ENCODE assay signal across 13 cellular contexts in the genomic region with DNA sequence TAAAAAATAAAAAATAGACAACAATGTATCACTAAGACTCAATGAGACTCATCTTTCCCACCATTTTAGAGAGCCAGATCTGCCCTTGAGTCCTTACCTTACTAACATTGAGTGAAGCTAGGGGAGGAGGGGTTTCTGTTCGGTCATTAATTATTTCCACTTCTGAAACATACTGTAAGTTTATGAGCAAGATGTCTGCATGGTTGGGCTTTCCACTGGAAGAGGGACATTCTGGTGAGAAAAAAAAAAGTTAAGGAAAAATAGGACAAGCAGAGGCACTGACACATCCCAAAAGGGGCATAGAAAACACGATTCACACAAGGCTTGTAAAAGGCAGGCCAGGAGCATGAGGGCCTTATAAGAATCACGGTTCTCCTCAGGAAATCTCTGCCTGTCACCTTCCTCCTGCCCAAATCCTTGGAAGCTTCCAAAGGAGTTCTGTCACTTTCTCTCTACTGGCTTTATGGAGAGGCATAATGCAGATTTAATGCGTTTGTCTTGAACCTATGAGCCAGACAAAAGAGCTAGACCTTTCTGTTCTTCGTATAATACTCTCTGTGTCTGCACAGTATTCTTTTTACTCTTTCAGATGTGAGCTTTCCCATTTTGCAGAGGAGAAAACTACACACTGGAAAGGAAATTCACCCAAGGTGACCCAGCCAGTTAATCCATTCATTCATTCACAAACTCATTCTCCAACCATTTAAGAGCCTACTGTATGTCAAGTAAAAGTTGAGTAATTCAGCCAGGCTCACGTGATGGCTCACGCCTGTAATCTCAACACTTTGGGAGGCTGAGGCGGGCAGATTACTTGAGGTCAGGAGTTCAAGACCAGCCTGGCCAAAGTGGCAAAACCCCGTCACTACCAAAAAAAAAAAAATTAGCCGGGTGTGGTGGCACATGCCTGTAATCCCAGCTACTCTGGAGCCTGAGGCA. TPM values are rescaled to one million over a fixed set of nuclear protein-coding genes. Genes with fewer than 3 reads are reported as not detected.
DNase-seq lines count a peak whose midpoint lies in the region; ATAC-seq and TF ChIP-seq lines count a peak whose summit lies in the region.
"Had no signal": no experiment of that assay in that cellular context is flagged by ENCODE, and none has a peak within 500 bp of the region (broad histone marks: within the 10 kb centered on the region; RNA-seq: fewer than 3 reads in every experiment).

No MANE protein-coding gene starts in this region.

- H3K27ac Mint-ChIP-seq in CD14-positive monocyte = peak overlapping the region in 5 of 7 donors; percentile 25 to 42 (median 34)
- H3K27ac Mint-ChIP-seq in activated CD8-positive, alpha-beta T cell treated with anti-CD3 and anti-CD28 coated beads, Interleukin-2, amount 10 ng/mL, durations not matched to agents 7 days and 5 days = peak overlapping the region; percentile 19

- no CpG with 5 or more reads among the region's 10 CpGs for WGBS in mesendoderm (ENCODE audit: extremely low coverage, insufficient coverage, low lambda C conversion rate)
- WGBS in body of pancreas, 2 donors = 59 to 61% methylated on average over 10 of the region's 10 CpGs

- H3K36me3 Mint-ChIP-seq in CD14-positive monocyte = peaks cover 39 to 52% of the 10 kb centered on the region in 2 donors
- peaks cover 44% of the 10 kb centered on the region for H3K36me3 Mint-ChIP-seq in activated CD8-positive, alpha-beta T cell treated with anti-CD3 and anti-CD28 coated beads, Interleukin-2, amount 10 ng/mL, durations not matched to agents 7 days and 5 days (ENCODE audit: low read depth)

- ATAC-seq in activated CD8-positive, alpha-beta T cell treated with anti-CD3 and anti-CD28 coated beads, Interleukin-2, amount 10 ng/mL, durations not matched to agents 7 days and 5 days = no peak
- no peak for ATAC-seq in body of pancreas
- ATAC-seq: sciatic nerve had no signal

- no peak overlapping the region for H2BK5ac ChIP-seq in mesendoderm (ENCODE audit: low read length)

- H4K5ac ChIP-seq in mesendoderm (ENCODE audit: low read length) = no peak overlapping the region

- no peak overlapping the region for H4K8ac ChIP-seq in mesendoderm (ENCODE audit: low read depth, low read length)

- TF ChIP-seq CTCF in CD14-positive monocyte (IDR thresholded peaks at IDR 0.05) = no peak
- TF ChIP-seq CTCF in body of pancreas (IDR thresholded peaks at IDR 0.05) = no peak

- peak overlapping the region; percentile 25 for H3K56ac ChIP-seq in mesendoderm (ENCODE audit: low read length)

- TF ChIP-seq POLR2A in body of pancreas (IDR thresholded peaks at IDR 0.05) = no peak

- H3K4me3 Mint-ChIP-seq in CD14-positive monocyte = no peak overlapping the region
- peak overlapping the region; percentile 23 for H3K4me3 Mint-ChIP-seq in activated CD8-positive, alpha-beta T cell treated with anti-CD3 and anti-CD28 coated beads, Interleukin-2, amount 10 ng/mL, durations not matched to agents 7 days and 5 days

- no peak overlapping the region for H2BK15ac ChIP-seq in mesendoderm (replicated peaks; ENCODE audit: low read depth)

- H3K4me1 Mint-ChIP-seq in CD14-positive monocyte = peaks cover 26% of the 10 kb centered on the region
- H3K4me1 Mint-ChIP-seq in activated CD8-positive, alpha-beta T cell treated with anti-CD3 and anti-CD28 coated beads, Interleukin-2, amount 10 ng/mL, durations not matched to agents 7 days and 5 days (ENCODE audit: low read depth) = peaks cover 48% of the 10 kb centered on the region

- H3K4me2 ChIP-seq in mesendoderm (ENCODE audit: low read length) = no peak overlapping the region

- H3K4me3 ChIP-seq in HAP-1 (peak overlapping the region; percentile 91), mesendoderm (ENCODE audit: low read length) (no peak overlapping the region), body of pancreas (no peak overlapping the region)
- H3K4me3 ChIP-seq: esophagus squamous epithelium, thyroid gland had no signal

- DNase-seq in CD14-positive monocyte (ENCODE audit: low spot score) (no peak), HAP-1 (ENCODE audit: low spot score in 2 of 2) (peak; percentile 44 to 54), mesendoderm (no peak), body of pancreas (no peak), DMS153 (lab: John Stamatoyannopoulos, UW) (no peak), SIG-M5 treated with dmso at 0.1 percent for 504 hours (lab: John Stamatoyannopoulos, UW; ENCODE audit: unreplicated experiment) (no peak)
- no peak for DNase-seq in activated CD8-positive, alpha-beta T cell treated with anti-CD3 and anti-CD28 coated beads, Interleukin-2, amount 10 ng/mL, durations not matched to agents 7 days and 5 days
- DNase-seq in stimulated activated CD4-positive, alpha-beta T cell treated with anti-CD3 and anti-CD28 coated beads, Interleukin-4, amount 100 ng/mL, for 24 hours = no peak
- DNase-seq: esophagus squamous epithelium, NCI-H1092, RPMI8226, thyroid gland had no signal

- no peaks in the 10 kb centered on the region for H3K9me3 Mint-ChIP-seq in CD14-positive monocyte
- H3K9me3 Mint-ChIP-seq in activated CD8-positive, alpha-beta T cell treated with anti-CD3 and anti-CD28 coated beads, Interleukin-2, amount 10 ng/mL, durations not matched to agents 7 days and 5 days (ENCODE audit: insufficient read depth) = no peaks in the 10 kb centered on the region

- H3K27me3 ChIP-seq in HAP-1 (ENCODE audit: low read depth) (no peaks in the 10 kb centered on the region), mesendoderm (ENCODE audit: insufficient read depth, low read length, poor library complexity) (no peaks in the 10 kb centered on the region), body of pancreas (no peaks in the 10 kb centered on the region)
- H3K27me3 ChIP-seq: esophagus squamous epithelium, thyroid gland had no signal

- H3K23ac ChIP-seq in mesendoderm (ENCODE audit: low read length) = no peak overlapping the region

- no peaks in the 10 kb centered on the region for H3K9me3 ChIP-seq in HAP-1
- H3K9me3 ChIP-seq in body of pancreas = no peaks in the 10 kb centered on the region
- H3K9me3 ChIP-seq: esophagus squamous epithelium, thyroid gland had no signal

- H3K79me1 ChIP-seq in mesendoderm (ENCODE audit: low read length) = peaks cover 8% of the 10 kb centered on the region

- peak overlapping the region; percentile 2 for H3K9ac ChIP-seq in mesendoderm (ENCODE audit: low read length)

- intact Hi-C loops in CD14-positive monocyte (cut with micrococcal nuclease) = loop anchor here in 1 of 2 donors (10.0 kb wide), 1 partner anchor 121 kb away; a partner anchor contains a TSS
- intact Hi-C loops in body of pancreas (cut with DNase I) = no loop called here

- POLR2A ChIA-PET in activated CD8-positive, alpha-beta T cell treated with anti-CD3 and anti-CD28 coated beads, Interleukin-2, amount 10 ng/mL, durations not matched to agents 7 days and 5 days (lab: Charles Lee) = no interaction called here

- in situ Hi-C loops in HAP-1 (cut with MboI; ENCODE audit: low sequenced_read_pairs) = no loop called here

- H3K4me1 ChIP-seq in HAP-1 = peaks cover 19% of the 10 kb centered on the region
- H3K4me1 ChIP-seq in mesendoderm (ENCODE audit: control insufficient read depth, low read depth, low read length) = no peaks in the 10 kb centered on the region
- H3K4me1 ChIP-seq in body of pancreas = peaks cover 39% of the 10 kb centered on the region

- H3K18ac ChIP-seq in mesendoderm (ENCODE audit: low read length) = no peak overlapping the region

- H3K36me3 ChIP-seq in HAP-1 (replicated peaks) (peaks cover 49% of the 10 kb centered on the region), mesendoderm (ENCODE audit: control insufficient read depth, insufficient read depth, low read length) (peaks cover 5% of the 10 kb centered on the region), body of pancreas (replicated peaks in 1 of 2; ENCODE audit: insufficient read depth in 1 of 2, low read depth in 2 of 2) (peaks cover 0 to 3% of the 10 kb centered on the region in 2 donors)

- CTCF ChIA-PET in activated CD8-positive, alpha-beta T cell treated with anti-CD3 and anti-CD28 coated beads, Interleukin-2, amount 10 ng/mL, durations not matched to agents 7 days and 5 days (lab: Charles Lee) = interaction anchor here (1.0 to 1.2 kb wide), 2 partner anchors 10 to 23 kb away, joined by 3 to 5 read pairs; no protein-coding TSS in a partner anchor

- H3K27ac ChIP-seq in mesendoderm (ENCODE audit: low read depth, low read length) = no peak overlapping the region
- no peak overlapping the region for H3K27ac ChIP-seq in body of pancreas
- H3K27ac ChIP-seq: esophagus squamous epithelium, thyroid gland had no signal

- H3K27me3 Mint-ChIP-seq in CD14-positive monocyte (ENCODE audit: low read depth in 3 of 3) = no peaks in the 10 kb centered on the region
- H3K27me3 Mint-ChIP-seq in activated CD8-positive, alpha-beta T cell treated with anti-CD3 and anti-CD28 coated beads, Interleukin-2, amount 10 ng/mL, durations not matched to agents 7 days and 5 days (ENCODE audit: low read depth) = no peaks in the 10 kb centered on the region

- no peak overlapping the region for H3K4ac ChIP-seq in mesendoderm (ENCODE audit: low read depth, low read length)

- no peak overlapping the region for H2BK120ac ChIP-seq in mesendoderm (ENCODE audit: low read depth, low read length)

- H3K79me2 ChIP-seq in mesendoderm (ENCODE audit: control insufficient read depth, insufficient read depth, low read length) = peaks cover 63% of the 10 kb centered on the region

- H2AK5ac ChIP-seq in mesendoderm (ENCODE audit: low read length) = no peak overlapping the region

RNA-seq across cellular contexts. Expression of a gene that starts 2.5 kb away (rescaled TPM):
- polyA plus RNA-seq in CD14-positive monocyte = 10 to 100 TPM; 64.4 to 65.8 TPM
- total RNA-seq in activated CD8-positive, alpha-beta T cell treated with anti-CD3 and anti-CD28 coated beads, Interleukin-2, amount 10 ng/mL, durations not matched to agents 7 days and 5 days = 10 to 100 TPM; 61.9 to 62.5 TPM
- polyA plus RNA-seq in mesendoderm (2013, experiment 1 of 2) = 147 TPM
- polyA plus RNA-seq in mesendoderm (2013, experiment 2 of 2) = 143 TPM
- 10 to 100 TPM; 14.8 to 19.4 TPM for total RNA-seq in body of pancreas

RNA-seq across cellular contexts. Expression of a gene that starts 6.6 kb away (rescaled TPM):
- polyA plus RNA-seq in CD14-positive monocyte = 10 to 100 TPM; 42.4 to 46.4 TPM
- 10 to 100 TPM; 19.3 to 19.7 TPM for total RNA-seq in activated CD8-positive, alpha-beta T cell treated with anti-CD3 and anti-CD28 coated beads, Interleukin-2, amount 10 ng/mL, durations not matched to agents 7 days and 5 days
- polyA plus RNA-seq in mesendoderm (2013, experiment 1 of 2) = 181 TPM
- 184 TPM for polyA plus RNA-seq in mesendoderm (2013, experiment 2 of 2)
- total RNA-seq in body of pancreas = 10 to 100 TPM; 11.9 to 12.9 TPM

RNA-seq across cellular contexts. Expression of a gene that starts 49.2 kb away (rescaled TPM):
- polyA plus RNA-seq in CD14-positive monocyte = 10 to 100 TPM; 33.6 to 41.4 TPM
- total RNA-seq in activated CD8-positive, alpha-beta T cell treated with anti-CD3 and anti-CD28 coated beads, Interleukin-2, amount 10 ng/mL, durations not matched to agents 7 days and 5 days = 10 to 100 TPM; 24.3 to 26.0 TPM
- 7.6 TPM for polyA plus RNA-seq in mesendoderm (2013, experiment 1 of 2)
- 7.2 TPM for polyA plus RNA-seq in mesendoderm (2013, experiment 2 of 2)
- 10 to 100 TPM; 22.6 to 26.7 TPM for total RNA-seq in body of pancreas

RNA-seq across cellular contexts. Expression of a gene that starts 59.5 kb away (rescaled TPM):
- 10 to 100 TPM; 16.1 to 24.7 TPM for polyA plus RNA-seq in CD14-positive monocyte
- 10 to 100 TPM; 24.0 to 24.9 TPM for total RNA-seq in activated CD8-positive, alpha-beta T cell treated with anti-CD3 and anti-CD28 coated beads, Interleukin-2, amount 10 ng/mL, durations not matched to agents 7 days and 5 days
- polyA plus RNA-seq in mesendoderm (2013, experiment 1 of 2) = 21.7 TPM
- polyA plus RNA-seq in mesendoderm (2013, experiment 2 of 2) = 20.8 TPM
- 10 to 100 TPM; 25.4 to 45.7 TPM for total RNA-seq in body of pancreas

RNA-seq across cellular contexts. Expression of a gene that starts 59.5 kb away (rescaled TPM):
- polyA plus RNA-seq in CD14-positive monocyte = under 1 TPM; 0.84 to 0.93 TPM
- under 1 TPM; 0.68 to 0.78 TPM for total RNA-seq in activated CD8-positive, alpha-beta T cell treated with anti-CD3 and anti-CD28 coated beads, Interleukin-2, amount 10 ng/mL, durations not matched to agents 7 days and 5 days
- 0.98 TPM for polyA plus RNA-seq in mesendoderm (2013, experiment 1 of 2)
- 0.92 TPM for polyA plus RNA-seq in mesendoderm (2013, experiment 2 of 2)
- total RNA-seq in body of pancreas = 1 to 10 TPM in 1 of 2 donors, not detected in 1; 2.1 TPM

Comparison
In these comparisons a context has a peak if more than half of its experiments do, and no peak if none do; other contexts are left out.
1. DNase-seq: peak in HAP-1 (2 of 2); none in CD14-positive monocyte (single experiment), activated CD8-positive, alpha-beta T cell treated with anti-CD3 and anti-CD28 coated beads, Interleukin-2, amount 10 ng/mL, durations not matched to agents 7 days and 5 days (single experiment), mesendoderm (single experiment), body of pancreas (0 of 4), DMS153 (single experiment), SIG-M5 treated with dmso at 0.1 percent for 504 hours (single experiment) and stimulated activated CD4-positive, alpha-beta T cell treated with anti-CD3 and anti-CD28 coated beads, Interleukin-4, amount 100 ng/mL, for 24 hours (single experiment).